1 cellular context compared by ENCODE assay signal in the genomic region with DNA sequence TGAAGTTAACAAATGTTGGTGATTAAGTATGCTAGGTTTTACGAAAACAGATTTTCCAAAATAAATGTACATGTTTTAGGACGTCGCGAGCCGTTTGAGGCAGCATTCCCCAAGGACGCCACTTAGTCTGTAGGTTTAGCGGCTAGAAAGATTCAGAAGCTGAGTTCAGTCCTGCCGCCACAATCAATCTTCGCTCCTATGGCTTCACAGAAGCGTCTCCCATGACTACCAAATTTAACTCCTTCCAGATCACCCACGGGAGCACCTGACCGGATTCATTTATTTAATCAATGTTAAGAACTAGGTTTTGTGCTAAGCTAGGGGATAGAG.
A peak's percentile ranks its signal among the peaks of the same experiment; 100 is the strongest.
TF ChIP-seq lines count a peak whose summit lies in the region.

No MANE protein-coding gene starts in this region.

TF ChIP-seq in K562, 482 proteins besides CTCF, POLR2A, EP300 and RAD21 (continued from another document and continues in another):
- TF ChIP-seq, protein P1, sequence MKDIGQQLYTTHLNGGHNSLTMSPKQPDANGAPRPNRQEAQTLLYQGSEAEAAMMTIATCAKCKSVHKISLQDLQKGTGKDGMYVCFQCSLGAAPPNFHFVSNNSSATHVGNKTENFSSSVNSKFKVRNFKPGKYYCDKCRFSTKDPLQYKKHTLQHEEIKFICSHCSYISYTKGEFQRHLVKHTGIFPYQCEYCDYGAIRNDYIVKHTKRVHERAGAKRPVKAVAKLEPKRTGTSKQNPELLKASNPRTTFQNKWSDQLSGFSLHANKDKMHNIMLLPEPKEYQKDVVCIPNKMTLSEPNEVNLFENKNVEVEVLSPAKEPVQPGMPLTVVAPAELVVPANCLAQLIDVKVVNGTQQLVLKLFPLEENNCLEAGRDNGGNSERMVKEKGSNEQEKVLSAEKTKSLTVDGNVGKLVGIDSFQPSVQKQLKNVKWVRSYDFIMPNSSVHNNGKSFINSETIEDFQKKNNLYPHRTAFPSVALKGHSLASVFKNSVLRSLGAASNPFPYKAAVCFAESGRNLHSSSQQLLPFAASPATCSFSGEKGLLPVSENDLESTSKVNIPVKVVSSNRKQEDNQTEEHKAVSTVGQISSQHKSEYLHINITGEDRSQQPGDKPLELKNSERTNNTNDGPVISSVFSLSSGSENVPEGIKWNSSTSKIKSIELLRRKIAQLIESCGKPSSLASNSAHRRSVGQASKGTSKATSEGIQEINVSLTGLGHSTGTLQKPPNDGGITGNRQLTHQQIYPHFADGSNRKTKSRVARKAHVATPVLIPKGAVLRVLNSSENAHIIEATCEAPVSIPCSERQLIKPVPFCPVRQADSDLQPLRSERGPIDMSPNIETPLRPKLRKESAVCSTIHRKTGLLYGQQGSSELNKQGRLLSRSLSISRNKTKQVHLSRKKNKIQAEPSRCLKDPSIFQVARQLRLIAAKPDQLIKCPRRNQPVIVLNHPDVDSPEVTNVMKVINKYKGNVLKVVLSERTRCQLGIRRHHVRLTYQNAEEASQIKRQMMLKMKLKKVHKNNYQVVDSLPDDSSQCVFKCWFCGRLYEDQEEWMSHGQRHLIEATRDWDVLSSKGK (CRISPR knock-in tag; IDR thresholded peaks at IDR 0.05): no peak
- TF ChIP-seq NEUROD1 (IDR thresholded peaks at IDR 0.05; ENCODE audit: borderline replicate concordance, low read depth, low read length, partially characterized antibody) (no peak), SP1 (CRISPR knock-in tag; IDR thresholded peaks at IDR 0.05) (no peak), RFX1 (IDR thresholded peaks at IDR 0.05) (peak; percentile 76), TBP (optimal IDR thresholded peaks at IDR 0.05; ENCODE audit: low read depth, low read length) (no peak), CREM (IDR thresholded peaks at IDR 0.05; ENCODE audit: low read depth) (no peak), DMBX1 (CRISPR knock-in tag; IDR thresholded peaks at IDR 0.05; ENCODE audit: borderline replicate concordance) (no peak), KDM5B (IDR thresholded peaks at IDR 0.05; ENCODE audit: insufficient replicate concordance, low read depth, low read length) (no peak), HNRNPL (IDR thresholded peaks at IDR 0.05; ENCODE audit: low read depth, low read length) (no peak), ARID1B (IDR thresholded peaks at IDR 0.05) (no peak), TBL1XR1 (IDR thresholded peaks at IDR 0.05; ENCODE audit: low read length in 2 of 2) (no peak), ETV5 (CRISPR knock-in tag; IDR thresholded peaks at IDR 0.05; ENCODE audit: low read depth) (no peak), HSF4 (CRISPR knock-in tag; IDR thresholded peaks at IDR 0.05; ENCODE audit: borderline replicate concordance) (no peak), ZNF76 (CRISPR knock-in tag; IDR thresholded peaks at IDR 0.05; ENCODE audit: borderline replicate concordance) (no peak; the same call in 1 of the 2 replicates), ZNF644 (tag; IDR thresholded peaks at IDR 0.05; ENCODE audit: low read depth) (no peak), ZNF354B (CRISPR knock-in tag; IDR thresholded peaks at IDR 0.05) (0 out of 2 replicates have a peak, but pooled peaks have one; percentile 12), JUNB (CRISPR knock-in tag; conservative IDR thresholded peaks at IDR 0.05) (no peak), BDP1 (IDR thresholded peaks at IDR 0.05; ENCODE audit: insufficient read depth, insufficient read length) (no peak), RBBP5 (IDR thresholded peaks at IDR 0.05; ENCODE audit: borderline replicate concordance, insufficient read depth, low read length, poor library complexity, severe bottlenecking) (no peak), RBM15 (IDR thresholded peaks at IDR 0.05; ENCODE audit: insufficient read depth, low read length) (no peak), XRCC4 (IDR thresholded peaks at IDR 0.05; ENCODE audit: extremely low read depth, insufficient read depth, insufficient read length) (no peak), NFRKB (IDR thresholded peaks at IDR 0.05; ENCODE audit: low read depth) (no peak; the same call in 1 of the 2 replicates), ETV6 (IDR thresholded peaks at IDR 0.05; ENCODE audit: borderline replicate concordance in 1 of 2, low read depth in 2 of 2, low read length in 1 of 2) (no peak), ETV6 (CRISPR knock-in tag; IDR thresholded peaks at IDR 0.05; ENCODE audit: borderline replicate concordance) (no peak), ELF4 (CRISPR knock-in tag; IDR thresholded peaks at IDR 0.05) (no peak), RAD51 (IDR thresholded peaks at IDR 0.05; ENCODE audit: borderline replicate concordance, low read depth) (no peak), CHD1 (IDR thresholded peaks at IDR 0.05; ENCODE audit: low read length) (no peak), NFXL1 (CRISPR knock-in tag; IDR thresholded peaks at IDR 0.05) (no peak), FOXK2 (conservative IDR thresholded peaks at IDR 0.05 in 1 of 2, IDR thresholded peaks at IDR 0.05 in 1 of 2; ENCODE audit: low read depth in 2 of 2) (no peak), RUNX1 (IDR thresholded peaks at IDR 0.05; ENCODE audit: low read depth) (no peak), CAMTA2 (CRISPR knock-in tag; conservative IDR thresholded peaks at IDR 0.05) (no peak), PHF20 (IDR thresholded peaks at IDR 0.05; ENCODE audit: partially characterized antibody) (no peak), NFATC3 (IDR thresholded peaks at IDR 0.05) (no peak), SIN3B (IDR thresholded peaks at IDR 0.05; ENCODE audit: low read depth) (no peak), GATAD2A (IDR thresholded peaks at IDR 0.05) (no peak), CXXC5 (CRISPR knock-in tag; IDR thresholded peaks at IDR 0.05) (no peak), ZNF507 (tag; conservative IDR thresholded peaks at IDR 0.05) (no peak), TSC22D4 (tag; IDR thresholded peaks at IDR 0.05) (no peak), GTF2A2 (tag; IDR thresholded peaks at IDR 0.05) (no peak), ZNF561 (CRISPR knock-in tag; conservative IDR thresholded peaks at IDR 0.05) (no peak), ARID2 (IDR thresholded peaks at IDR 0.05) (no peak), CREBBP (IDR thresholded peaks at IDR 0.05; ENCODE audit: low read depth, low read length) (no peak), FOS (IDR thresholded peaks at IDR 0.05; ENCODE audit: extremely low read depth, insufficient read length) (no peak), ZNF184 (CRISPR knock-in tag; IDR thresholded peaks at IDR 0.05) (no peak), ZNF699 (CRISPR knock-in tag; IDR thresholded peaks at IDR 0.05; ENCODE audit: insufficient replicate concordance) (no peak), PHTF2 (CRISPR knock-in tag; IDR thresholded peaks at IDR 0.05) (no peak), CSDE1 (IDR thresholded peaks at IDR 0.05) (no peak), ZKSCAN3 (CRISPR knock-in tag; IDR thresholded peaks at IDR 0.05) (no peak)
- TF ChIP-seq, protein P2, sequence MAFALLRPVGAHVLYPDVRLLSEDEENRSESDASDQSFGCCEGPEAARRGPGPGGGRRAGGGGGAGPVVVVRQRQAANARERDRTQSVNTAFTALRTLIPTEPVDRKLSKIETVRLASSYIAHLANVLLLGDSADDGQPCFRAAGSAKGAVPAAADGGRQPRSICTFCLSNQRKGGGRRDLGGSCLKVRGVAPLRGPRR (CRISPR knock-in tag; IDR thresholded peaks at IDR 0.05): no peak
- TF ChIP-seq, protein P3, sequence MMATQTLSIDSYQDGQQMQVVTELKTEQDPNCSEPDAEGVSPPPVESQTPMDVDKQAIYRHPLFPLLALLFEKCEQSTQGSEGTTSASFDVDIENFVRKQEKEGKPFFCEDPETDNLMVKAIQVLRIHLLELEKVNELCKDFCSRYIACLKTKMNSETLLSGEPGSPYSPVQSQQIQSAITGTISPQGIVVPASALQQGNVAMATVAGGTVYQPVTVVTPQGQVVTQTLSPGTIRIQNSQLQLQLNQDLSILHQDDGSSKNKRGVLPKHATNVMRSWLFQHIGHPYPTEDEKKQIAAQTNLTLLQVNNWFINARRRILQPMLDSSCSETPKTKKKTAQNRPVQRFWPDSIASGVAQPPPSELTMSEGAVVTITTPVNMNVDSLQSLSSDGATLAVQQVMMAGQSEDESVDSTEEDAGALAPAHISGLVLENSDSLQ (IDR thresholded peaks at IDR 0.05): peak; percentile 74
- TF ChIP-seq, protein P4, sequence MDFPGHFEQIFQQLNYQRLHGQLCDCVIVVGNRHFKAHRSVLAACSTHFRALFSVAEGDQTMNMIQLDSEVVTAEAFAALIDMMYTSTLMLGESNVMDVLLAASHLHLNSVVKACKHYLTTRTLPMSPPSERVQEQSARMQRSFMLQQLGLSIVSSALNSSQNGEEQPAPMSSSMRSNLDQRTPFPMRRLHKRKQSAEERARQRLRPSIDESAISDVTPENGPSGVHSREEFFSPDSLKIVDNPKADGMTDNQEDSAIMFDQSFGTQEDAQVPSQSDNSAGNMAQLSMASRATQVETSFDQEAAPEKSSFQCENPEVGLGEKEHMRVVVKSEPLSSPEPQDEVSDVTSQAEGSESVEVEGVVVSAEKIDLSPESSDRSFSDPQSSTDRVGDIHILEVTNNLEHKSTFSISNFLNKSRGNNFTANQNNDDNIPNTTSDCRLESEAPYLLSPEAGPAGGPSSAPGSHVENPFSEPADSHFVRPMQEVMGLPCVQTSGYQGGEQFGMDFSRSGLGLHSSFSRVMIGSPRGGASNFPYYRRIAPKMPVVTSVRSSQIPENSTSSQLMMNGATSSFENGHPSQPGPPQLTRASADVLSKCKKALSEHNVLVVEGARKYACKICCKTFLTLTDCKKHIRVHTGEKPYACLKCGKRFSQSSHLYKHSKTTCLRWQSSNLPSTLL (IDR thresholded peaks at IDR 0.05): no peak
- TF ChIP-seq, protein P5, sequence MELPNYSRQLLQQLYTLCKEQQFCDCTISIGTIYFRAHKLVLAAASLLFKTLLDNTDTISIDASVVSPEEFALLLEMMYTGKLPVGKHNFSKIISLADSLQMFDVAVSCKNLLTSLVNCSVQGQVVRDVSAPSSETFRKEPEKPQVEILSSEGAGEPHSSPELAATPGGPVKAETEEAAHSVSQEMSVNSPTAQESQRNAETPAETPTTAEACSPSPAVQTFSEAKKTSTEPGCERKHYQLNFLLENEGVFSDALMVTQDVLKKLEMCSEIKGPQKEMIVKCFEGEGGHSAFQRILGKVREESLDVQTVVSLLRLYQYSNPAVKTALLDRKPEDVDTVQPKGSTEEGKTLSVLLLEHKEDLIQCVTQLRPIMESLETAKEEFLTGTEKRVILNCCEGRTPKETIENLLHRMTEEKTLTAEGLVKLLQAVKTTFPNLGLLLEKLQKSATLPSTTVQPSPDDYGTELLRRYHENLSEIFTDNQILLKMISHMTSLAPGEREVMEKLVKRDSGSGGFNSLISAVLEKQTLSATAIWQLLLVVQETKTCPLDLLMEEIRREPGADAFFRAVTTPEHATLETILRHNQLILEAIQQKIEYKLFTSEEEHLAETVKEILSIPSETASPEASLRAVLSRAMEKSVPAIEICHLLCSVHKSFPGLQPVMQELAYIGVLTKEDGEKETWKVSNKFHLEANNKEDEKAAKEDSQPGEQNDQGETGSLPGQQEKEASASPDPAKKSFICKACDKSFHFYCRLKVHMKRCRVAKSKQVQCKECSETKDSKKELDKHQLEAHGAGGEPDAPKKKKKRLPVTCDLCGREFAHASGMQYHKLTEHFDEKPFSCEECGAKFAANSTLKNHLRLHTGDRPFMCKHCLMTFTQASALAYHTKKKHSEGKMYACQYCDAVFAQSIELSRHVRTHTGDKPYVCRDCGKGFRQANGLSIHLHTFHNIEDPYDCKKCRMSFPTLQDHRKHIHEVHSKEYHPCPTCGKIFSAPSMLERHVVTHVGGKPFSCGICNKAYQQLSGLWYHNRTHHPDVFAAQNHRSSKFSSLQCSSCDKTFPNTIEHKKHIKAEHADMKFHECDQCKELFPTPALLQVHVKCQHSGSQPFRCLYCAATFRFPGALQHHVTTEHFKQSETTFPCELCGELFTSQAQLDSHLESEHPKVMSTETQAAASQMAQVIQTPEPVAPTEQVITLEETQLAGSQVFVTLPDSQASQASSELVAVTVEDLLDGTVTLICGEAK (IDR thresholded peaks at IDR 0.05): no peak
- TF ChIP-seq, protein P5 (CRISPR knock-in tag; IDR thresholded peaks at IDR 0.05): no peak
- TF ChIP-seq, protein P6, sequence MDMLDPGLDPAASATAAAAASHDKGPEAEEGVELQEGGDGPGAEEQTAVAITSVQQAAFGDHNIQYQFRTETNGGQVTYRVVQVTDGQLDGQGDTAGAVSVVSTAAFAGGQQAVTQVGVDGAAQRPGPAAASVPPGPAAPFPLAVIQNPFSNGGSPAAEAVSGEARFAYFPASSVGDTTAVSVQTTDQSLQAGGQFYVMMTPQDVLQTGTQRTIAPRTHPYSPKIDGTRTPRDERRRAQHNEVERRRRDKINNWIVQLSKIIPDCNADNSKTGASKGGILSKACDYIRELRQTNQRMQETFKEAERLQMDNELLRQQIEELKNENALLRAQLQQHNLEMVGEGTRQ (CRISPR knock-in tag; IDR thresholded peaks at IDR 0.05): no peak
- TF ChIP-seq, protein P7, sequence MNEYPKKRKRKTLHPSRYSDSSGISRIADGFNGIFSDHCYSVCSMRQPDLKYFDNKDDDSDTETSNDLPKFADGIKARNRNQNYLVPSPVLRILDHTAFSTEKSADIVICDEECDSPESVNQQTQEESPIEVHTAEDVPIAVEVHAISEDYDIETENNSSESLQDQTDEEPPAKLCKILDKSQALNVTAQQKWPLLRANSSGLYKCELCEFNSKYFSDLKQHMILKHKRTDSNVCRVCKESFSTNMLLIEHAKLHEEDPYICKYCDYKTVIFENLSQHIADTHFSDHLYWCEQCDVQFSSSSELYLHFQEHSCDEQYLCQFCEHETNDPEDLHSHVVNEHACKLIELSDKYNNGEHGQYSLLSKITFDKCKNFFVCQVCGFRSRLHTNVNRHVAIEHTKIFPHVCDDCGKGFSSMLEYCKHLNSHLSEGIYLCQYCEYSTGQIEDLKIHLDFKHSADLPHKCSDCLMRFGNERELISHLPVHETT (CRISPR knock-in tag; conservative IDR thresholded peaks at IDR 0.05 in 1 of 2, IDR thresholded peaks at IDR 0.05 in 1 of 2): peak in 1 of 2 experiments; percentile 44; a peak in 1 of 4 replicates
